ENCODE assay signal across 1 cellular context in the genomic region with DNA sequence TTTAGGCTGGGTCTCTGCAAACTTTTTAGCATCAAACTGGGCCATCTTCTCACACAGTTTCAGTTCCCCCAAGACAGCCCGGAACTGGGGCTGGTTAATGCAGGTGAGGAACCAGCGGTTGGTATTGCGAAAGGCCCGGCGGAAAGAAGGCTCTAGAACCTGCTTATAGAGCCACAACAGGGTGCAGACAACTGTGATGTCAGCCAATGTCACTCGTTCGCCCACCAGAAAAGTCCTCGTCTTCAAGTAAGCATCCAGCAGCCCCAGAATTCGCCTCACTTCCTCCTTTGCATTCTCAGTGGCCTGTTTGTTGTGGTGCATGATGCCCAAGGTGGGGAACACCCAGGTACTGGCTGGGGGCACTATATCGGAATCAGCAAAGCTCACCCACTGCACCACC.
TF ChIP-seq lines count a peak whose summit lies in the region.

No MANE protein-coding gene starts in this region.

TF ChIP-seq in GM12878, 131 proteins besides CTCF, POLR2A, EP300 and RAD21 (continued from another document):
- TF ChIP-seq, protein P1, sequence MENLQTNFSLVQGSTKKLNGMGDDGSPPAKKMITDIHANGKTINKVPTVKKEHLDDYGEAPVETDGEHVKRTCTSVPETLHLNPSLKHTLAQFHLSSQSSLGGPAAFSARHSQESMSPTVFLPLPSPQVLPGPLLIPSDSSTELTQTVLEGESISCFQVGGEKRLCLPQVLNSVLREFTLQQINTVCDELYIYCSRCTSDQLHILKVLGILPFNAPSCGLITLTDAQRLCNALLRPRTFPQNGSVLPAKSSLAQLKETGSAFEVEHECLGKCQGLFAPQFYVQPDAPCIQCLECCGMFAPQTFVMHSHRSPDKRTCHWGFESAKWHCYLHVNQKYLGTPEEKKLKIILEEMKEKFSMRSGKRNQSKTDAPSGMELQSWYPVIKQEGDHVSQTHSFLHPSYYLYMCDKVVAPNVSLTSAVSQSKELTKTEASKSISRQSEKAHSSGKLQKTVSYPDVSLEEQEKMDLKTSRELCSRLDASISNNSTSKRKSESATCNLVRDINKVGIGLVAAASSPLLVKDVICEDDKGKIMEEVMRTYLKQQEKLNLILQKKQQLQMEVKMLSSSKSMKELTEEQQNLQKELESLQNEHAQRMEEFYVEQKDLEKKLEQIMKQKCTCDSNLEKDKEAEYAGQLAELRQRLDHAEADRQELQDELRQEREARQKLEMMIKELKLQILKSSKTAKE (IDR thresholded peaks at IDR 0.05; ENCODE audit: low read depth, poor library complexity, severe bottlenecking) = peak; percentile 64
- peak in 1 of 2 experiments; percentile 51; a peak in 2 of 4 replicates for TF ChIP-seq ETV6 (conservative IDR thresholded peaks at IDR 0.05 in 1 of 2, IDR thresholded peaks at IDR 0.05 in 1 of 2; ENCODE audit: borderline replicate concordance in 1 of 2, low read depth in 1 of 2)
TF ChIP-seq in GM12878: peak in this region for 22; not testable (repeated sequence) for 109.
